1 cellular context compared by ENCODE assay signal in the genomic region with DNA sequence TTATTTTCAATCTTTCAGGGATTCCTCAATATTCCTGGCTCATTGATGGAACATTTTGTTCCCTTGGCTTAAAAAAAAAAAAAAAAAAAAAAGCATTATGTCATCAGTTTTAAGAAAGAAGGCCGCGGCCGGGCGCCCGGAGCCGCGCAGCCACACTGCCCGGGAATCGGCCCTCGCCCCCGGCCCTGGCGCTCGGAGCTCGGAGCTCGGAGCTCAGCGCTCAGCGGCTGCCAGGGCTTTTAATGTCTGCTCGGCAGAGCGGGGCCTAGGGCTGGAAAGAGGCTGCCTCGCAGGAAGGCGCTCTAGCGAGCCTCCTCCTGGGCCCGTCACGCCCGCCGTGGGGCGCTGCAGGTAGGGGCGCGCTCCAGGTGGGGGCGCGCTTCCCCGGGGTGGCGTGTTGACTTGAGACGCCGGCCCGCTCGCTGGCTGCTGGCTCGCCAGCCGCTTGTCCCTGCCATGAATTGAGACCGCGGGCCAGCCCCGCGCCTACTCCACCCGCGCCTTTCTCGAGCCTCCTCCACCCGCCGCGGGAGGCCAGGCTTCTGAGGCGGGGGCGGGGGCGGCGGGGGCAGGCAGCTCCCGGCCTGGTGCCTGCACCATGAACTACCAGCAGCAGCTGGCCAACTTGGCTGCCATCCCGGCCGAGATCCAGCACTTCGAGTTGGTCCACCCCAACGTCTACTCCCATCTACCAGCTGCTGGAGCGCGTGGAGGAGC.
TF ChIP-seq lines count a peak whose summit lies in the region.

No MANE protein-coding gene starts in this region.

TF ChIP-seq in A549, 52 proteins besides CTCF, POLR2A, EP300 and RAD21 (continued from another document):
- TF ChIP-seq USF2 (IDR thresholded peaks at IDR 0.05) (no peak), ELK1 (IDR thresholded peaks at IDR 0.05; ENCODE audit: low read depth, low read length) (no peak), RCOR1 (IDR thresholded peaks at IDR 0.05; ENCODE audit: low read depth, low read length) (no peak), HOXB13 (CRISPR knock-in tag; IDR thresholded peaks at IDR 0.05; ENCODE audit: low read depth) (no peak), TP53 (CRISPR knock-in tag; IDR thresholded peaks at IDR 0.05) (no peak), PBX3 (IDR thresholded peaks at IDR 0.05) (no peak), EHF (CRISPR knock-in tag; IDR thresholded peaks at IDR 0.05) (no peak), RARB (CRISPR knock-in tag; IDR thresholded peaks at IDR 0.05) (no peak), EHMT2 (IDR thresholded peaks at IDR 0.05; ENCODE audit: low read depth) (no peak)
